Comparison of ENCODE assay signal across 35 cellular contexts in genomic region chr1:159771501-159771900, GRCh38. TPM values are rescaled to one million over a fixed set of nuclear protein-coding genes. Genes with fewer than 3 reads are reported as not detected.
"Had no signal": no experiment of that assay in that cellular context is flagged by ENCODE, and none has a peak within 500 bp of the region (broad histone marks: within the 10 kb centered on the region; RNA-seq: fewer than 3 reads in every experiment).

No MANE protein-coding gene starts in this region.

- ATAC-seq: activated CD8-positive, alpha-beta T cell treated with anti-CD3 and anti-CD28 coated beads for 36 hours; activated naive CD4-positive, alpha-beta T cell treated with anti-CD3 and anti-CD28 coated beads, Interleukin-2, amount 50 U/mL, for 72 hours; activated T-cell treated with anti-CD3 and anti-CD28 coated beads, Interleukin-2, amount 50 U/mL, for 4 hours; activated T-cell treated with anti-CD3 and anti-CD28 coated beads, Interleukin-2, amount 50 U/mL, for 72 hours; activated T-helper 17 cell treated with anti-CD3 and anti-CD28 coated beads, Interleukin-2, amount 50 U/mL, for 72 hours; body of pancreas had no signal

- DNase-seq: activated B cell treated with CpG ODN at 0.5 μM for 24 hours; activated CD4-positive, alpha-beta memory T cell treated with anti-CD3 and anti-CD28 coated beads for 36 hours; activated CD4-positive, alpha-beta T cell treated with anti-CD3 and anti-CD28 coated beads for 4 hours; activated CD4-positive, alpha-beta T cell treated with anti-CD3 and anti-CD28 coated beads, Interleukin-2, amount 10 ng/mL, durations not matched to agents 24 days and 14 days; activated CD4-positive, alpha-beta T cell treated with anti-CD3 and anti-CD28 coated beads, Interleukin-2, amount 50 U/mL, for 1 hour; activated CD4-positive, alpha-beta T cell treated with anti-CD3 and anti-CD28 coated beads, Interleukin-2, amount 50 U/mL, for 4 hours; activated CD4-positive, CD25-positive, alpha-beta regulatory T cell treated with anti-CD3 and anti-CD28 coated beads, Interleukin-2, amount 50 U/mL, for 72 hours; activated CD8-positive, alpha-beta memory T cell treated with anti-CD3 and anti-CD28 coated beads, Interleukin-2, amount 50 U/mL, for 4 hours; activated CD8-positive, alpha-beta T cell treated with anti-CD3 and anti-CD28 coated beads for 36 hours; activated effector memory CD4-positive, alpha-beta T cell treated with anti-CD3 and anti-CD28 coated beads, Interleukin-2, amount 50 U/mL, for 16 hours; activated gamma-delta T cell treated with Interleukin-2 at 50 U/mL for 16 hours; activated naive CD4-positive, alpha-beta T cell; activated naive CD4-positive, alpha-beta T cell treated with anti-CD3 and anti-CD28 coated beads for 36 hours; activated naive CD4-positive, alpha-beta T cell treated with anti-CD3 and anti-CD28 coated beads, Interleukin-2, amount 50 U/mL, for 16 hours; activated naive CD8-positive, alpha-beta T cell treated with anti-CD3 and anti-CD28 coated beads for 36 hours; activated T-cell treated with anti-CD3 and anti-CD28 coated beads for 4 hours; activated T-cell treated with anti-CD3 and anti-CD28 coated beads, Interleukin-2, amount 50 U/mL, for 1 hour; activated T-cell treated with anti-CD3 and anti-CD28 coated beads, Interleukin-2, amount 50 U/mL, for 4 hours; activated T-cell treated with anti-CD3 and anti-CD28 coated beads, Interleukin-2, amount 50 U/mL, for 72 hours; adrenal gland; amniotic stem cell; aorta; body of pancreas; brain microvascular endothelial cell; central memory CD4-positive, alpha-beta T cell; T-helper 2 cell; T-helper 9 cell had no signal

- H3K4me3 ChIP-seq: adrenal gland, body of pancreas, breast epithelium had no signal

RNA-seq across cellular contexts. Expression of gene FCRL6, which starts 30.7 kb away (rescaled TPM):
- total RNA-seq: activated B cell treated with CpG ODN at 0.5 μM for 24 hours; activated CD4-positive, alpha-beta memory T cell treated with anti-CD3 and anti-CD28 coated beads for 36 hours; activated CD4-positive, alpha-beta T cell treated with anti-CD3 and anti-CD28 coated beads, Interleukin-2, amount 10 ng/mL, durations not matched to agents 24 days and 14 days; activated naive CD4-positive, alpha-beta T cell treated with anti-CD3 and anti-CD28 coated beads for 36 hours; activated naive CD4-positive, alpha-beta T cell treated with anti-CD3 and anti-CD28 coated beads, Interleukin-2, amount 50 U/mL, for 72 hours; activated naive CD8-positive, alpha-beta T cell treated with anti-CD3 and anti-CD28 coated beads for 36 hours; activated T-helper 1 cell treated with anti-CD3 and anti-CD28 coated beads, Interleukin-12 subunit alpha, Interleukin-12 subunit beta, Interleukin-2, Interleukin-4 antibody, amounts not matched to agents 30 ng/mL and 10 ng/mL and 1 ng/mL, durations not matched to agents 14 hours and 24 hours and 36 hours; activated T-helper 17 cell treated with anti-CD3 and anti-CD28 coated beads, Interleukin-2, amount 50 U/mL, for 72 hours; astrocyte; cerebellum had no signal

RNA-seq across cellular contexts. Expression of gene SLAMF8, which starts 55.2 kb away (rescaled TPM):
- total RNA-seq: cerebellum had no signal

RNA-seq across cellular contexts. Expression of gene CRP, which starts 57.1 kb away (rescaled TPM):
- total RNA-seq: activated B cell treated with CpG ODN at 0.5 μM for 24 hours; activated CD4-positive, alpha-beta memory T cell treated with anti-CD3 and anti-CD28 coated beads for 36 hours; activated CD4-positive, alpha-beta T cell treated with anti-CD3 and anti-CD28 coated beads, Interleukin-2, amount 10 ng/mL, durations not matched to agents 24 days and 14 days; activated CD8-positive, alpha-beta memory T cell treated with anti-CD3 and anti-CD28 coated beads for 36 hours; activated CD8-positive, alpha-beta T cell treated with anti-CD3 and anti-CD28 coated beads for 36 hours; activated naive CD4-positive, alpha-beta T cell treated with anti-CD3 and anti-CD28 coated beads for 36 hours; activated naive CD4-positive, alpha-beta T cell treated with anti-CD3 and anti-CD28 coated beads, Interleukin-2, amount 50 U/mL, for 72 hours; activated naive CD8-positive, alpha-beta T cell treated with anti-CD3 and anti-CD28 coated beads for 36 hours; activated T-cell treated with anti-CD3 and anti-CD28 coated beads, Interleukin-2, amount 50 U/mL, for 72 hours; activated T-helper 1 cell treated with anti-CD3 and anti-CD28 coated beads, Interleukin-12 subunit alpha, Interleukin-12 subunit beta, Interleukin-2, Interleukin-4 antibody, amounts not matched to agents 30 ng/mL and 10 ng/mL and 1 ng/mL, durations not matched to agents 14 hours and 24 hours and 36 hours; activated T-helper 17 cell treated with anti-CD3 and anti-CD28 coated beads, Interleukin-2, amount 50 U/mL, for 72 hours; astrocyte; cardiac septum; cerebellum had no signal
